ENCODE assay signal across 7 cellular contexts in the genomic region with DNA sequence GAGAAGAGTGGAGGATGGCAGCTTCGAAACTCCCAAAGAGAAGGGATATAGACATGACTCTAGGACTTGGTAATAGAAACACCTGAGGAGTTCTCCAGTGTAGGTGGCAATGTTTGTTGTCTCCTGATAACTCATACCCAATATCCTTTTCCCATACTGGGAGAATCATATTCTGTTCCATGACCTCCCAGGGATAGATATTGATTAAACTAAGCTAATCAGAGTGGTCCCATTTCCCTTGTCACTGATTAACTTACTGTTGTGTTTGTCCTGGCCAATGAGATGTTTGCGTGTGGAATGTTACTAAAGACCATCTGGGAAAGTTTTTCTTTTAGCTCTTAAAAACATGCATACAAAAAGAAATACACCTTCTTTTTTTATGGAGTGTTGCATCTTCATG.
"Had no signal": no experiment of that assay in that cellular context is flagged by ENCODE, and none has a peak within 500 bp of the region (broad histone marks: within the 10 kb centered on the region; RNA-seq: fewer than 3 reads in every experiment).

No MANE protein-coding gene starts in this region.

- H3K27ac ChIP-seq: KMS-11 had no signal

- H3K9me3 ChIP-seq: HAP-1 had no signal

- H3K4me2 ChIP-seq: GM23338, KMS-11 had no signal

- H3K9ac ChIP-seq: KMS-11 had no signal

- ATAC-seq: GM23338, HCT116 had no signal

- DNase-seq: H7, KBM-7 had no signal

- FAIRE-seq: HTR-8/SVneo had no signal

- H3K4me3 ChIP-seq: GM23338, HAP-1 had no signal

- H3K4me1 ChIP-seq: HAP-1 had no signal

- H2AFZ ChIP-seq: GM23338 had no signal

- H3K36me3 ChIP-seq: HAP-1 had no signal
